In the genomic region with DNA sequence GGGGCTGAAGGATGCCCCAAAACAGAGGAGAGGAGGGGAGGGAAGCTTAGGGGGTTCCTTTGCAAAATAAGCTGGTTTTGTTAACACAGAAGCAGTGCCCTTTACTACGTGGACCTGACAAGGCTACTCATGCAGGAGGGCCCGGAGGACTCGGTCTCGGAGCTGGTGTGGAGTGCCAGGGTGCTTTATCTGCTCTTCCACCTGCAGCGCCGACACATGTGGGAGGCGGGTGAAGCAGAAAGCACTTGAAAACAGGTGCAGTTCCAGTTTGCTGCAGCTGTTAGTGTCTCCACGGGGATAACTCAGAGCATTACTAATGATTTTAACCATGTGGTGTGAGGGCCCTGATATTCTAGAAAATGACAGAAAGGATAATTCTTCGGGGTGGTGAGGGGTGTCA, we compare ENCODE assay signal across 1 cellular context.
TF ChIP-seq lines count a peak whose summit lies in the region.

No MANE protein-coding gene starts in this region.

TF ChIP-seq in K562, 482 proteins besides CTCF, POLR2A, EP300 and RAD21 (continued from another document):
- TF ChIP-seq, protein P1, sequence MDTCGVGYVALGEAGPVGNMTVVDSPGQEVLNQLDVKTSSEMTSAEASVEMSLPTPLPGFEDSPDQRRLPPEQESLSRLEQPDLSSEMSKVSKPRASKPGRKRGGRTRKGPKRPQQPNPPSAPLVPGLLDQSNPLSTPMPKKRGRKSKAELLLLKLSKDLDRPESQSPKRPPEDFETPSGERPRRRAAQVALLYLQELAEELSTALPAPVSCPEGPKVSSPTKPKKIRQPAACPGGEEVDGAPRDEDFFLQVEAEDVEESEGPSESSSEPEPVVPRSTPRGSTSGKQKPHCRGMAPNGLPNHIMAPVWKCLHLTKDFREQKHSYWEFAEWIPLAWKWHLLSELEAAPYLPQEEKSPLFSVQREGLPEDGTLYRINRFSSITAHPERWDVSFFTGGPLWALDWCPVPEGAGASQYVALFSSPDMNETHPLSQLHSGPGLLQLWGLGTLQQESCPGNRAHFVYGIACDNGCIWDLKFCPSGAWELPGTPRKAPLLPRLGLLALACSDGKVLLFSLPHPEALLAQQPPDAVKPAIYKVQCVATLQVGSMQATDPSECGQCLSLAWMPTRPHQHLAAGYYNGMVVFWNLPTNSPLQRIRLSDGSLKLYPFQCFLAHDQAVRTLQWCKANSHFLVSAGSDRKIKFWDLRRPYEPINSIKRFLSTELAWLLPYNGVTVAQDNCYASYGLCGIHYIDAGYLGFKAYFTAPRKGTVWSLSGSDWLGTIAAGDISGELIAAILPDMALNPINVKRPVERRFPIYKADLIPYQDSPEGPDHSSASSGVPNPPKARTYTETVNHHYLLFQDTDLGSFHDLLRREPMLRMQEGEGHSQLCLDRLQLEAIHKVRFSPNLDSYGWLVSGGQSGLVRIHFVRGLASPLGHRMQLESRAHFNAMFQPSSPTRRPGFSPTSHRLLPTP (IDR thresholded peaks at IDR 0.05; ENCODE audit: borderline replicate concordance, extremely low read depth, insufficient read length): no peak
- 0 out of 2 replicates have a peak, but pooled peaks have one; percentile 14 for TF ChIP-seq CBFA2T3 (IDR thresholded peaks at IDR 0.05)
- TF ChIP-seq RBFOX2 (IDR thresholded peaks at IDR 0.05; ENCODE audit: low read depth, low read length): no peak
- TF ChIP-seq ZNF644 (tag; IDR thresholded peaks at IDR 0.05; ENCODE audit: low read depth): no peak
- TF ChIP-seq JUND (IDR thresholded peaks at IDR 0.05; ENCODE audit: borderline replicate concordance, low read depth, low read length): no peak
- TF ChIP-seq JUND (tag; IDR thresholded peaks at IDR 0.05; ENCODE audit: borderline replicate concordance, low read depth, low read length): no peak
- TF ChIP-seq, protein P2, sequence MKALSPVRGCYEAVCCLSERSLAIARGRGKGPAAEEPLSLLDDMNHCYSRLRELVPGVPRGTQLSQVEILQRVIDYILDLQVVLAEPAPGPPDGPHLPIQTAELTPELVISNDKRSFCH (CRISPR knock-in tag; IDR thresholded peaks at IDR 0.05): no peak
- TF ChIP-seq, protein P2 (tag; IDR thresholded peaks at IDR 0.05): no peak
